ENCODE assay signal across 8 cellular contexts in genomic region chr10:77836299-77836820, GRCh38.
DNase-seq lines count a peak whose midpoint lies in the region; ATAC-seq and TF ChIP-seq lines count a peak whose summit lies in the region.

No MANE protein-coding gene starts in this region.

- WGBS in heart right ventricle, 2 donors: 37 to 41% methylated on average over 11 of the region's 11 CpGs

- peak; percentile 77 for DNase-seq in AG20443 (ENCODE audit: low spot score)
- no peak for DNase-seq in GM23338 (ENCODE audit: low spot score)
- DNase-seq in NOMO-1 treated with dmso at 0.1 percent for 144 hours (lab: John Stamatoyannopoulos, UW; ENCODE audit: unreplicated experiment): peak; percentile 68
- peak; percentile 26 to 42 for DNase-seq in activated T-helper 1 cell treated with anti-CD3 and anti-CD28 coated beads, Interleukin-2, amount 50 U/mL, for 16 hours (ENCODE audit: low read depth in 1 of 2, low spot score in 1 of 2)
- peak; percentile 53 to 72 for DNase-seq in heart right ventricle
- peak; percentile 17 to 38 for DNase-seq in stimulated activated CD4-positive, alpha-beta T cell treated with anti-CD3 and anti-CD28 coated beads, Interleukin-1b, Interleukin-23, amount 100 ng/mL, for 1 hour (ENCODE audit: low read depth in 2 of 2)
- no peak for DNase-seq in NCI-H345 (lab: John Stamatoyannopoulos, UW)

- H3K4me1 ChIP-seq in GM23338 (ENCODE audit: insufficient read depth) (peaks cover 7% of the 10 kb centered on the region; the same call in 1 of the 2 replicates), heart right ventricle (peaks cover 0 to 39% (median 17%) of the 10 kb centered on the region in 9 donors)

- H3K4me1 Mint-ChIP-seq in GM23338: peaks cover 27% of the 10 kb centered on the region

- H3K9me2 ChIP-seq in GM23338 (ENCODE audit: insufficient read depth): no peaks in the 10 kb centered on the region

- H3K79me2 ChIP-seq in GM23338 (replicated peaks; ENCODE audit: insufficient read depth): no peaks in the 10 kb centered on the region; the same call in 1 of the 2 replicates

- 0 out of 2 replicates have a peak, but pooled peaks cover 3% of the 10 kb centered on the region for H3K36me3 ChIP-seq in GM23338 (ENCODE audit: insufficient read depth)
- H3K36me3 ChIP-seq in heart right ventricle: peaks cover 0 to 71% (median 21%) of the 10 kb centered on the region in 9 donors

- no peak overlapping the region for H3K4me3 ChIP-seq in GM23338
- H3K4me3 ChIP-seq in heart right ventricle: no peak overlapping the region

- peak overlapping the region; percentile 65; the same call in 1 of the 2 replicates for H3K27ac ChIP-seq in GM23338 (ENCODE audit: low read depth)
- H3K27ac ChIP-seq in heart right ventricle: peak overlapping the region in 9 of 10 donors; percentile 11 to 85 (median 54)

- H3K27me3 ChIP-seq in GM23338 (ENCODE audit: insufficient read depth): no peaks in the 10 kb centered on the region
- H3K27me3 ChIP-seq in heart right ventricle: no peaks in the 10 kb centered on the region

- H3K9me3 ChIP-seq in heart right ventricle: no peaks in the 10 kb centered on the region

- no peaks in the 10 kb centered on the region for H4K20me1 ChIP-seq in GM23338 (replicated peaks; ENCODE audit: insufficient read depth)

- peaks cover 50% of the 10 kb centered on the region for H3K36me3 Mint-ChIP-seq in GM23338 (ENCODE audit: low read depth)

- H3K9me3 Mint-ChIP-seq in GM23338: no peaks in the 10 kb centered on the region

- H3K27me3 Mint-ChIP-seq in GM23338 (ENCODE audit: insufficient read depth, low read depth, poor library complexity): peaks cover 10% of the 10 kb centered on the region

- ATAC-seq in GM23338: no peak
- peak; percentile 35 to 85 (median 74) for ATAC-seq in heart right ventricle
- no peak for ATAC-seq in GM21381 (IDR thresholded peaks at IDR 0.05; ENCODE audit: unreplicated experiment)

- no peak overlapping the region for H3K4me2 ChIP-seq in GM23338

- intact Hi-C loops in heart right ventricle (cut with DNase I): no loop called here

- H3F3A ChIP-seq in GM23338 (replicated peaks; ENCODE audit: low read depth): no peaks in the 10 kb centered on the region

- H3K4me3 Mint-ChIP-seq in GM23338: no peak overlapping the region

- no peak overlapping the region for H2AFZ ChIP-seq in GM23338

- TF ChIP-seq CTCF in GM23338 (conservative IDR thresholded peaks at IDR 0.05; ENCODE audit: low read depth in 2 of 2): no peak
- TF ChIP-seq CTCF in heart right ventricle (IDR thresholded peaks at IDR 0.05): peak in 1 of 9 donors; percentile 11

- H3K27ac Mint-ChIP-seq in GM23338: peak overlapping the region; percentile 95

TF ChIP-seq in GM23338, 12 proteins besides CTCF, POLR2A, EP300 and RAD21:
- no peak for TF ChIP-seq ZNF331 (CRISPR knock-in tag; IDR thresholded peaks at IDR 0.05; ENCODE audit: low read depth)
- no peak for TF ChIP-seq STAT1 (IDR thresholded peaks at IDR 0.05; ENCODE audit: unreplicated experiment)
- TF ChIP-seq, protein P1, sequence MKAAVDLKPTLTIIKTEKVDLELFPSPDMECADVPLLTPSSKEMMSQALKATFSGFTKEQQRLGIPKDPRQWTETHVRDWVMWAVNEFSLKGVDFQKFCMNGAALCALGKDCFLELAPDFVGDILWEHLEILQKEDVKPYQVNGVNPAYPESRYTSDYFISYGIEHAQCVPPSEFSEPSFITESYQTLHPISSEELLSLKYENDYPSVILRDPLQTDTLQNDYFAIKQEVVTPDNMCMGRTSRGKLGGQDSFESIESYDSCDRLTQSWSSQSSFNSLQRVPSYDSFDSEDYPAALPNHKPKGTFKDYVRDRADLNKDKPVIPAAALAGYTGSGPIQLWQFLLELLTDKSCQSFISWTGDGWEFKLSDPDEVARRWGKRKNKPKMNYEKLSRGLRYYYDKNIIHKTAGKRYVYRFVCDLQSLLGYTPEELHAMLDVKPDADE (IDR thresholded peaks at IDR 0.05): no peak
- no peak for TF ChIP-seq EZH2 (IDR thresholded peaks at IDR 0.05; ENCODE audit: low read depth, unreplicated experiment)

Comparison
In these comparisons a context has a peak if more than half of its experiments do, and no peak if none do; other contexts are left out.
1. DNase-seq: peak in AG20443 (single experiment), NOMO-1 treated with dmso at 0.1 percent for 144 hours (single experiment), activated T-helper 1 cell treated with anti-CD3 and anti-CD28 coated beads, Interleukin-2, amount 50 U/mL, for 16 hours (2 of 2), heart right ventricle (2 of 2) and stimulated activated CD4-positive, alpha-beta T cell treated with anti-CD3 and anti-CD28 coated beads, Interleukin-1b, Interleukin-23, amount 100 ng/mL, for 1 hour (2 of 2); none in GM23338 (single experiment) and NCI-H345 (single experiment).
2. ATAC-seq: peak in heart right ventricle (8 of 8); none in GM23338 (single experiment) and GM21381 (single experiment).